Comparison of ENCODE assay signal across 7 cellular contexts in genomic region chr9:75566813-75567212, GRCh38.
DNase-seq lines count a peak whose midpoint lies in the region; TF ChIP-seq lines count a peak whose summit lies in the region.
"Not testable (repeated sequence)": the region's sequence is repeated elsewhere in the genome, so short reads cannot be mapped to it uniquely, and the experiment has no call there.

No MANE protein-coding gene starts in this region.

- H3K4me1 ChIP-seq in hepatocyte (ENCODE audit: insufficient read depth): peaks cover 14% of the 10 kb centered on the region
- H3K4me1 ChIP-seq in liver (ENCODE audit: control insufficient read depth in 4 of 4, insufficient read depth in 4 of 4, low read length in 3 of 4); muscle layer of duodenum (ENCODE audit: control insufficient read depth in 1 of 2, insufficient read depth in 2 of 2, low read length in 2 of 2): not testable (repeated sequence)
- peaks cover 0 to 26% (median 13%) of the 10 kb centered on the region in 4 donors for H3K4me1 ChIP-seq in transverse colon

- TF ChIP-seq RAD21 in liver (IDR thresholded peaks at IDR 0.05): not testable (repeated sequence)

- H3K4me3 ChIP-seq in hepatocyte; liver (ENCODE audit: low read depth in 1 of 3, low read length in 3 of 3); muscle layer of duodenum (ENCODE audit: low read depth in 1 of 2, low read length in 2 of 2); transverse colon: not testable (repeated sequence)

- H2AFZ ChIP-seq in hepatocyte: not testable (repeated sequence)

- not testable (repeated sequence) for TF ChIP-seq EP300 in transverse colon (IDR thresholded peaks at IDR 0.05; ENCODE audit: low read depth)

- not testable (repeated sequence) for H3K9ac ChIP-seq in liver (ENCODE audit: low read depth in 1 of 2, low read length in 2 of 2)

- not testable (repeated sequence) for H3K9me3 ChIP-seq in hepatocyte (ENCODE audit: low read depth); liver (ENCODE audit: control insufficient read depth in 4 of 4, low read length in 3 of 4); muscle layer of duodenum (ENCODE audit: control insufficient read depth in 1 of 2, low read length in 2 of 2); transverse colon

- TF ChIP-seq CTCF in hepatocyte (IDR thresholded peaks at IDR 0.05; ENCODE audit: poor library complexity); liver (IDR thresholded peaks at IDR 0.05; ENCODE audit: low read depth, low read length, missing input control); transverse colon (IDR thresholded peaks at IDR 0.05): not testable (repeated sequence)

- H3K79me2 ChIP-seq in hepatocyte: not testable (repeated sequence)

- DNase-seq in DMS53 (lab: John Stamatoyannopoulos, UW) (peak; percentile 53), NCI-H1105 treated with DMSO at 0.1 percent for 48 hours (lab: John Stamatoyannopoulos, UW) (peak; percentile 9), SHP77 (lab: John Stamatoyannopoulos, UW) (peak; percentile 7), hepatocyte (ENCODE audit: low spot score) (peak; percentile 51), transverse colon (peak; percentile 73)

- H3K27ac ChIP-seq in hepatocyte (peak overlapping the region; percentile 60), muscle layer of duodenum (ENCODE audit: low read length) (peak overlapping the region; percentile 30), transverse colon (peak overlapping the region; percentile 67 to 78 (median 71))
- H3K27ac ChIP-seq in liver (ENCODE audit: low read depth in 1 of 2, low read length in 2 of 2): not testable (repeated sequence)

- 30% methylated on average over 2 of the region's 2 CpGs for WGBS in hepatocyte (ENCODE audit: low lambda C conversion rate, missing lambda C conversion rate)
- 21% methylated on average over 2 of the region's 2 CpGs for WGBS in liver
- WGBS in transverse colon (ENCODE audit: low coverage in 1 of 2), 2 donors: 47% methylated on average over 2 of the region's 2 CpGs; no CpG with 5 or more reads in 1 of the 2 donors

- in situ Hi-C loops in transverse colon (cut with MboI; ENCODE audit: low pct_ligation_motif_present in 1 of 4, low pct_unique_long_range_greater_than_20kb in 1 of 4, low sequenced_read_pairs in 3 of 4): not testable (repeated sequence)

- TF ChIP-seq POLR2A in transverse colon (IDR thresholded peaks at IDR 0.05): not testable (repeated sequence)

- not testable (repeated sequence) for H4K20me1 ChIP-seq in hepatocyte (ENCODE audit: insufficient read depth, poor library complexity, severe bottlenecking)

- H3K27me3 ChIP-seq in hepatocyte; liver (ENCODE audit: control insufficient read depth in 4 of 4, insufficient read depth in 4 of 4, low read length in 3 of 4); muscle layer of duodenum (ENCODE audit: low read depth, low read length); transverse colon: not testable (repeated sequence)

- not testable (repeated sequence) for H3K36me3 ChIP-seq in hepatocyte (replicated peaks; ENCODE audit: insufficient read depth, low read depth); liver (ENCODE audit: control insufficient read depth in 4 of 4, insufficient read depth in 3 of 4, low read depth in 1 of 4, low read length in 3 of 4); muscle layer of duodenum (ENCODE audit: control insufficient read depth in 1 of 2, insufficient read depth in 2 of 2, low read length in 2 of 2); transverse colon

- peak overlapping the region; percentile 22 for H3K4me2 ChIP-seq in hepatocyte

- H3K9me2 ChIP-seq in hepatocyte (replicated peaks; ENCODE audit: insufficient read depth): not testable (repeated sequence)

- intact Hi-C loops in transverse colon (cut with DNase I; ENCODE audit: low total_unique reads): not testable (repeated sequence)

TF ChIP-seq in liver, 16 proteins besides CTCF, POLR2A, EP300 and RAD21:
- TF ChIP-seq FOXA2 (IDR thresholded peaks at IDR 0.05) (peak; percentile 63), JUND (IDR thresholded peaks at IDR 0.05) (peak in 1 of 2 donors; percentile 13), RXRA (IDR thresholded peaks at IDR 0.05) (peak in 1 of 2 donors; percentile 40), HNF4A (conservative IDR thresholded peaks at IDR 0.05) (peak; percentile 50 to 71)

Comparison
In these comparisons a context has a peak if more than half of its experiments do, and no peak if none do; other contexts are left out.
1. DNase-seq: peak in every context shown above with its lines; median percentile 73 in transverse colon; 53 in DMS53; 51 in hepatocyte; 9 in NCI-H1105 treated with DMSO at 0.1 percent for 48 hours; 7 in SHP77.